In the genomic region with DNA sequence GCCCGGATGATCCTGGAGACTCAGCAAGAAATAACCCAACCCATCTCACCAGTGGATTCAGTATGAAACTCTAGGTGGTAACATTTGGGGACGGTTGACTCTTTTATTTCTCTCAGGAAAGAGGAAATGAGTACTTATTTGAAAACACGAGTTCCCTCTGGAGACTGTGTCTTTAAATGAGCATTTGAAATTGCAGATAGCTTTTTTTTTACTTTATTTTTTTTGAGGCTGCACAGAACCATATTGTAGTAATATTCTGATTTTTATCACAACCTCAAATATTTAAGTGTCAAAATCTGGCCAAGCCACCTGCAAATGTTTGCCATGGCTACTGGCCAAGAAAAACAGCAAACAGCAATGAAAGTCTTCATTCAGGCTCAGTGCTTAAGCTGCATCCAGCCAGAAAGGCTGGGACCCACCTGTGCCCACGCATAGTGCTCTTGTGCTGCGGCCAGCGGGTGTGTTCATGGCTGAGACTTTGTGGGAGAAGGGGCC, we compare ENCODE assay signal across 9 cellular contexts.
DNase-seq lines count a peak whose midpoint lies in the region; ATAC-seq and TF ChIP-seq lines count a peak whose summit lies in the region.
"Had no signal": no experiment of that assay in that cellular context is flagged by ENCODE, and none has a peak within 500 bp of the region (broad histone marks: within the 10 kb centered on the region; RNA-seq: fewer than 3 reads in every experiment).

No MANE protein-coding gene starts in this region.

- intact Hi-C loops in naive thymus-derived CD4-positive, alpha-beta T cell (cut with micrococcal nuclease), result no loop called here

- H3K27ac Mint-ChIP-seq in stimulated activated naive B cell treated with anti-CD40 and anti-IgM and Interleukin-4, amounts not matched to agents 10 μg/mL and 1 μg/mL and 100 μg/mL, for 72 hours, result no peak overlapping the region
- H3K27ac Mint-ChIP-seq in naive thymus-derived CD4-positive, alpha-beta T cell, result no peak overlapping the region

- POLR2A ChIA-PET in naive thymus-derived CD4-positive, alpha-beta T cell (lab: Charles Lee), result no interaction called here

- ATAC-seq in stimulated activated naive B cell treated with anti-CD40 and anti-IgM and Interleukin-4, amounts not matched to agents 10 μg/mL and 1 μg/mL and 100 μg/mL, for 72 hours (replicated peaks), result peak; percentile 67 to 75
- ATAC-seq in naive thymus-derived CD4-positive, alpha-beta T cell, result no peak
- no peak for ATAC-seq in GM21447 (IDR thresholded peaks at IDR 0.05; ENCODE audit: unreplicated experiment)

- peaks cover 12 to 27% of the 10 kb centered on the region in 2 donors for H3K27me3 Mint-ChIP-seq in stimulated activated naive B cell treated with anti-CD40 and anti-IgM and Interleukin-4, amounts not matched to agents 10 μg/mL and 1 μg/mL and 100 μg/mL, for 72 hours
- peaks cover 2 to 42% (median 26%) of the 10 kb centered on the region in 5 donors for H3K27me3 Mint-ChIP-seq in naive thymus-derived CD4-positive, alpha-beta T cell

- CTCF ChIA-PET in naive thymus-derived CD4-positive, alpha-beta T cell (lab: Charles Lee), result no interaction called here

- no peaks in the 10 kb centered on the region for H3K9me3 Mint-ChIP-seq in stimulated activated naive B cell treated with anti-CD40 and anti-IgM and Interleukin-4, amounts not matched to agents 10 μg/mL and 1 μg/mL and 100 μg/mL, for 72 hours
- H3K9me3 Mint-ChIP-seq in naive thymus-derived CD4-positive, alpha-beta T cell, result peaks cover 0 to 3% (median 0%) of the 10 kb centered on the region in 11 donors

- no peak overlapping the region for H3K4me3 ChIP-seq in HFF-Myc (replicated peaks; ENCODE audit: low read depth, low read length)
- H3K4me3 ChIP-seq in naive thymus-derived CD4-positive, alpha-beta T cell (ENCODE audit: low read length), result no peak overlapping the region

- TF ChIP-seq CTCF in HFF-Myc (IDR thresholded peaks at IDR 0.05; ENCODE audit: low read depth, low read length, missing control alignments), result no peak

- no peaks in the 10 kb centered on the region for H3K4me1 ChIP-seq in naive thymus-derived CD4-positive, alpha-beta T cell (ENCODE audit: control insufficient read depth in 2 of 2, insufficient read depth in 2 of 2, low read length in 2 of 2)

- H3K36me3 Mint-ChIP-seq in stimulated activated naive B cell treated with anti-CD40 and anti-IgM and Interleukin-4, amounts not matched to agents 10 μg/mL and 1 μg/mL and 100 μg/mL, for 72 hours, result no peaks in the 10 kb centered on the region
- no peaks in the 10 kb centered on the region for H3K36me3 Mint-ChIP-seq in naive thymus-derived CD4-positive, alpha-beta T cell

- H3K27ac ChIP-seq in naive thymus-derived CD4-positive, alpha-beta T cell (ENCODE audit: low read depth, low read length), result no peak overlapping the region

- no peaks in the 10 kb centered on the region for H3K27me3 ChIP-seq in naive thymus-derived CD4-positive, alpha-beta T cell (ENCODE audit: control insufficient read depth in 2 of 2, insufficient read depth in 2 of 2, low read length in 2 of 2)

- H3K4me3 Mint-ChIP-seq in stimulated activated naive B cell treated with anti-CD40 and anti-IgM and Interleukin-4, amounts not matched to agents 10 μg/mL and 1 μg/mL and 100 μg/mL, for 72 hours, result peak overlapping the region; percentile 27 to 41
- H3K4me3 Mint-ChIP-seq in naive thymus-derived CD4-positive, alpha-beta T cell, result no peak overlapping the region

- H3K9me3 ChIP-seq in naive thymus-derived CD4-positive, alpha-beta T cell (ENCODE audit: control insufficient read depth in 2 of 3, low read length in 3 of 3), result no peaks in the 10 kb centered on the region

- H3K36me3 ChIP-seq in naive thymus-derived CD4-positive, alpha-beta T cell (ENCODE audit: control insufficient read depth in 2 of 3, insufficient read depth in 3 of 3, low read length in 3 of 3), result no peaks in the 10 kb centered on the region

- DNase-seq in HFF-Myc (ENCODE audit: extremely low read depth, low read depth) (peak; percentile 72), NCI-H510A (lab: John Stamatoyannopoulos, UW) (peak; percentile 58), dedifferentiated amniotic fluid mesenchymal stem cell (ENCODE audit: extremely low spot score) (peak; percentile 28), epidermal melanocyte (ENCODE audit: insufficient read length, low spot score) (no peak), retina (no peak)
- DNase-seq in stimulated activated naive B cell treated with anti-CD40 and anti-IgM and Interleukin-4, amounts not matched to agents 10 μg/mL and 1 μg/mL and 100 μg/mL, for 72 hours, result no peak
- no peak for DNase-seq in naive thymus-derived CD4-positive, alpha-beta T cell
- DNase-seq: activated T-cell treated with anti-CD3 and anti-CD28 coated beads for 4 hours had no signal

- H3K4me1 Mint-ChIP-seq in stimulated activated naive B cell treated with anti-CD40 and anti-IgM and Interleukin-4, amounts not matched to agents 10 μg/mL and 1 μg/mL and 100 μg/mL, for 72 hours, result peaks cover 20 to 29% of the 10 kb centered on the region in 2 donors
- no peaks in the 10 kb centered on the region for H3K4me1 Mint-ChIP-seq in naive thymus-derived CD4-positive, alpha-beta T cell

Comparison
In these comparisons a context has a peak if more than half of its experiments do, and no peak if none do; other contexts are left out.
1. DNase-seq: peak in HFF-Myc (single experiment), NCI-H510A (single experiment) and dedifferentiated amniotic fluid mesenchymal stem cell (single experiment); none in stimulated activated naive B cell treated with anti-CD40 and anti-IgM and Interleukin-4, amounts not matched to agents 10 μg/mL and 1 μg/mL and 100 μg/mL, for 72 hours (single experiment), epidermal melanocyte (single experiment), retina (single experiment) and naive thymus-derived CD4-positive, alpha-beta T cell (0 of 9).
2. ATAC-seq: peak in stimulated activated naive B cell treated with anti-CD40 and anti-IgM and Interleukin-4, amounts not matched to agents 10 μg/mL and 1 μg/mL and 100 μg/mL, for 72 hours (2 of 2); none in naive thymus-derived CD4-positive, alpha-beta T cell (single experiment) and GM21447 (single experiment).
3. H3K4me3 Mint-ChIP-seq: peak in stimulated activated naive B cell treated with anti-CD40 and anti-IgM and Interleukin-4, amounts not matched to agents 10 μg/mL and 1 μg/mL and 100 μg/mL, for 72 hours (2 of 2); none in naive thymus-derived CD4-positive, alpha-beta T cell (0 of 10).